ENCODE assay signal across 25 cellular contexts in the genomic region with DNA sequence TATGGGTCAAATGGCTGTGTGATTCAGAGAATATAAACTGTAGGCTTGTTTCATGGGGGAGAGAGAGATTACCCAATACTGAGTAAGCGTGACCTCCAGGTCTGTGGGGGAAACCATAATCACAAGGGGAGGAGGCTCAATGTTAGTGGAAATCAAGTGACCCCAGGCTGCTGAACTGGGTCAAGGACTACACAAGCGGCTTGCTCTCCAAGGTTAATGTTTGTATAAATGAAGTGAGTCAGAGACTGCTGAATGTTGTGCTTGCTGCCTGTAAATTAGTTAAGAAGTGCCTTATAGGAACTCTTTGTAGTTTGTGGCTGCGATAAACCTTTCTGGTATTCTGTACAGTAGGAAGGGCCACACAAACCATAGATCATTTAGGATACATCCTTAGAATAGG.
"Had no signal": no experiment of that assay in that cellular context is flagged by ENCODE, and none has a peak within 500 bp of the region (broad histone marks: within the 10 kb centered on the region; RNA-seq: fewer than 3 reads in every experiment).

No MANE protein-coding gene starts in this region.

- H3K36me3 ChIP-seq: esophagus muscularis mucosa, neural progenitor cell, right lobe of liver, stomach, thyroid gland had no signal

- H3K27me3 Mint-ChIP-seq: progenitor cell of endocrine pancreas had no signal

- H3K36me3 Mint-ChIP-seq: immature natural killer cell, neural progenitor cell had no signal

- H3K4me3 Mint-ChIP-seq: immature natural killer cell; naive thymus-derived CD4-positive, alpha-beta T cell; nephron; neural progenitor cell had no signal

- H3K4me3 ChIP-seq: coronary artery, esophagus muscularis mucosa, neural progenitor cell, right lobe of liver, smooth muscle cell, stomach, thyroid gland had no signal

- H3K27ac ChIP-seq: coronary artery, esophagus muscularis mucosa, neural progenitor cell, parathyroid adenoma, right lobe of liver, stomach, thyroid gland had no signal

- H3K9me3 ChIP-seq: esophagus muscularis mucosa, right lobe of liver, thyroid gland had no signal

- H3K27me3 ChIP-seq: neural progenitor cell, right lobe of liver, stomach, thyroid gland had no signal

- H3K4me1 Mint-ChIP-seq: immature natural killer cell; naive thymus-derived CD4-positive, alpha-beta T cell; nephron; neural progenitor cell had no signal

- ATAC-seq: left lobe of liver; naive thymus-derived CD4-positive, alpha-beta T cell had no signal

- DNase-seq: dermis blood vessel endothelial cell; effector memory CD4-positive, alpha-beta T cell; hypothalamus; immature natural killer cell; mammary epithelial cell; mesendoderm; midbrain; naive thymus-derived CD4-positive, alpha-beta T cell; right lobe of liver; stimulated activated CD4-positive, alpha-beta T cell treated with anti-CD3 and anti-CD28 coated beads, Interleukin-12 subunit alpha, Interleukin-12 subunit beta, amount 100 ng/mL, for 4 hours; stimulated activated CD4-positive, alpha-beta T cell treated with anti-CD3 and anti-CD28 coated beads, Interleukin-1b, Interleukin-23, amount 100 ng/mL, for 48 hours; stimulated activated CD4-positive, alpha-beta T cell treated with anti-CD3 and anti-CD28 coated beads, Interleukin-4, amount 100 ng/mL, for 1 hour; stimulated activated CD8-positive, alpha-beta memory T cell treated with anti-CD3 and anti-CD28 coated beads, Interleukin-4, amount 100 ng/mL, for 48 hours; stimulated activated naive CD4-positive, alpha-beta T cell treated with Interleukin-2 at 50 U/mL for 16 hours; stomach; thyroid gland; trophoblast cell had no signal

- H3K27ac Mint-ChIP-seq: immature natural killer cell; naive thymus-derived CD4-positive, alpha-beta T cell; nephron; neural progenitor cell; progenitor cell of endocrine pancreas had no signal

- H3K4me1 ChIP-seq: esophagus muscularis mucosa, neural progenitor cell, parathyroid adenoma, right lobe of liver, stomach had no signal
